Comparison of ENCODE assay signal across 18 cellular contexts in the genomic region with DNA sequence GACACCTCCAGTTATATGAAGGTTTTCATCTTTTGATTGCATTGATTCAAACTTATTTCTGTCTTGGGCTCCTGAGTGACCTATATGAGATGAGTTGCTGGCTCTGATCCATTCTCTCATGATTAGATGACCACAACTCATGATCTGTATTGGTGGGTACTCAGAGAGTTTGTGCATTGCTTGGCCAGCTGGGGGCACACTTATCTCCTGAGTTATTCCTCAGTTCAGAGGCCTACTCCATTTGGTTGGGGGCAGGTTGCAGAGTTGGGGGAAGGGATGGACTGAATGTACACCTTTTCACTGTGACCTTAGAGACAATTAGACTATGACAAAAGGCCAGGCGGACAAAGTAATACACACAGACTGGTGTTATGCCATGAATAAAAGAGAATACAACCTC.
DNase-seq lines count a peak whose midpoint lies in the region; ATAC-seq, FAIRE-seq and TF ChIP-seq lines count a peak whose summit lies in the region.
"Had no signal": no experiment of that assay in that cellular context is flagged by ENCODE, and none has a peak within 500 bp of the region (broad histone marks: within the 10 kb centered on the region; RNA-seq: fewer than 3 reads in every experiment).

No MANE protein-coding gene starts in this region.

- FAIRE-seq in endothelial cell of umbilical vein (lab: Jason Lieb, UNC), result no peak
- no peak for FAIRE-seq in HepG2 (lab: Jason Lieb, UNC)

- TF ChIP-seq POLR2A in endothelial cell of umbilical vein (IDR thresholded peaks at IDR 0.05; ENCODE audit: low read depth, low read length) (no peak), HepG2 (IDR thresholded peaks at IDR 0.05; ENCODE audit: insufficient read depth in 1 of 2, low read depth in 2 of 2, low read length in 2 of 2) (no peak), transverse colon (IDR thresholded peaks at IDR 0.05) (no peak)

- no peaks in the 10 kb centered on the region for H3K4me1 Mint-ChIP-seq in type B pancreatic cell (ENCODE audit: unreplicated experiment)
- H3K4me1 Mint-ChIP-seq: T-helper 17 cell had no signal

- H3K9me3 ChIP-seq in cardiac muscle cell (ENCODE audit: low read depth) (no peaks in the 10 kb centered on the region), right atrium auricular region (no peaks in the 10 kb centered on the region), endothelial cell of umbilical vein (replicated peaks; ENCODE audit: control insufficient read depth, insufficient read depth, low read length) (no peaks in the 10 kb centered on the region), HepG2 (ENCODE audit: low read length) (peaks cover 81% of the 10 kb centered on the region), transverse colon (no peaks in the 10 kb centered on the region)
- H3K9me3 ChIP-seq: thoracic aorta had no signal

- H3K4me3 ChIP-seq in cardiac muscle cell, result no peak overlapping the region
- H3K4me3 ChIP-seq in right atrium auricular region, result no peak overlapping the region
- H3K4me3 ChIP-seq in endothelial cell of umbilical vein (replicated peaks in 1 of 3; ENCODE audit: insufficient read depth in 1 of 3, low read depth in 1 of 3, low read length in 3 of 3), result no peak overlapping the region
- H3K4me3 ChIP-seq in retinal pigment epithelial cell (ENCODE audit: low read length), result no peak overlapping the region
- H3K4me3 ChIP-seq in HepG2 (replicated peaks in 1 of 3; ENCODE audit: insufficient read depth in 1 of 3, low read depth in 2 of 3, low read length in 3 of 3), result no peak overlapping the region
- no peak overlapping the region for H3K4me3 ChIP-seq in transverse colon
- H3K4me3 ChIP-seq: thoracic aorta had no signal

- DNase-seq in cardiac muscle cell (ENCODE audit: low read depth in 1 of 2, low spot score in 1 of 2) (peak in 1 of 2 donors; percentile 38), right atrium auricular region (ENCODE audit: low spot score) (no peak), NCI-H146 treated with DMSO at 0.1 percent for 48 hours (lab: John Stamatoyannopoulos, UW; ENCODE audit: unreplicated experiment) (peak; percentile 53), endothelial cell of umbilical vein (ENCODE audit: low read depth, low spot score) (peak; percentile 20), retinal pigment epithelial cell (ENCODE audit: low read depth) (no peak), HepG2 (ENCODE audit: low spot score) (no peak), type B pancreatic cell (ENCODE audit: extremely low spot score, unreplicated experiment) (no peak), transverse colon (no peak)
- DNase-seq: activated naive CD4-positive, alpha-beta T cell treated with anti-CD3 and anti-CD28 coated beads, Interleukin-2, amount 50 U/mL, for 16 hours; foreskin melanocyte; mammary epithelial cell; NCI-H1930; retina; stimulated activated CD8-positive, alpha-beta memory T cell treated with anti-CD3 and anti-CD28 coated beads, Interleukin-4, amount 100 ng/mL, for 48 hours; T-helper 17 cell had no signal

- no peak for ATAC-seq in HepG2
- ATAC-seq: T-helper 17 cell had no signal

- H3K9me3 Mint-ChIP-seq in type B pancreatic cell, result no peaks in the 10 kb centered on the region
- H3K9me3 Mint-ChIP-seq: brain, nephron had no signal

- H3K27me3 ChIP-seq in cardiac muscle cell, result no peaks in the 10 kb centered on the region
- no peaks in the 10 kb centered on the region for H3K27me3 ChIP-seq in right atrium auricular region
- no peaks in the 10 kb centered on the region for H3K27me3 ChIP-seq in endothelial cell of umbilical vein (ENCODE audit: control insufficient read depth in 2 of 2, insufficient read depth in 2 of 2, low read length in 2 of 2)
- H3K27me3 ChIP-seq in HepG2 (ENCODE audit: control insufficient read depth in 1 of 2, insufficient read depth in 2 of 2, low read length in 2 of 2), result no peaks in the 10 kb centered on the region
- H3K27me3 ChIP-seq in transverse colon, result no peaks in the 10 kb centered on the region

- H3K4me2 ChIP-seq in endothelial cell of umbilical vein (ENCODE audit: insufficient read depth, low read length), result no peak overlapping the region
- no peak overlapping the region for H3K4me2 ChIP-seq in HepG2 (ENCODE audit: low read depth, low read length)

- dilution Hi-C loops in endothelial cell of umbilical vein (cut with MboI; ENCODE audit: extremely low pct_ligation_motif_present, low sequenced_read_pairs), result no loop called here

- POLR2A ChIA-PET in endothelial cell of umbilical vein (lab: Charles Lee) (no interaction called here), HepG2 (lab: Yijun Ruan, JAX) (no interaction called here)

- H3K79me2 ChIP-seq in endothelial cell of umbilical vein (ENCODE audit: control insufficient read depth, insufficient read depth, low read length), result no peaks in the 10 kb centered on the region
- no peaks in the 10 kb centered on the region for H3K79me2 ChIP-seq in HepG2 (ENCODE audit: insufficient read depth, low read length)

- no peak overlapping the region for H3K4me3 Mint-ChIP-seq in type B pancreatic cell
- H3K4me3 Mint-ChIP-seq: brain, nephron, T-helper 17 cell had no signal

- TF ChIP-seq CTCF in cardiac muscle cell (IDR thresholded peaks at IDR 0.05; ENCODE audit: low read depth, low read length), result peak; percentile 8
- TF ChIP-seq CTCF in right atrium auricular region (IDR thresholded peaks at IDR 0.05), result peak in 1 of 2 donors; percentile 17
- TF ChIP-seq CTCF in endothelial cell of umbilical vein (IDR thresholded peaks at IDR 0.05; ENCODE audit: extremely low read depth in 1 of 2, insufficient read depth in 1 of 2, low read depth in 1 of 2, low read length in 2 of 2), result peak in 1 of 2 donors; percentile 31
- peak; percentile 32 for TF ChIP-seq CTCF in retinal pigment epithelial cell (conservative IDR thresholded peaks at IDR 0.05; ENCODE audit: low read depth, low read length)
- no peak for TF ChIP-seq CTCF in HepG2 (CRISPR knock-in tag; IDR thresholded peaks at IDR 0.05)
- no peak for TF ChIP-seq CTCF in type B pancreatic cell (conservative IDR thresholded peaks at IDR 0.05)
- no peak for TF ChIP-seq CTCF in transverse colon (IDR thresholded peaks at IDR 0.05)

- no peaks in the 10 kb centered on the region for H3K9me1 ChIP-seq in endothelial cell of umbilical vein (replicated peaks; ENCODE audit: control insufficient read depth, extremely low read depth, insufficient read depth, low read length)

- H3K36me3 Mint-ChIP-seq in type B pancreatic cell, result no peaks in the 10 kb centered on the region
- H3K36me3 Mint-ChIP-seq: brain had no signal

- H4K20me1 ChIP-seq in endothelial cell of umbilical vein (replicated peaks; ENCODE audit: control insufficient read depth, extremely low read depth, insufficient read depth, low read length) (no peaks in the 10 kb centered on the region), HepG2 (ENCODE audit: insufficient read depth, low read length) (no peaks in the 10 kb centered on the region)

- TF ChIP-seq RAD21 in HepG2 (CRISPR knock-in tag; IDR thresholded peaks at IDR 0.05), result no peak

- peaks cover 21% of the 10 kb centered on the region for H3K4me1 ChIP-seq in cardiac muscle cell (ENCODE audit: low read depth)
- no peaks in the 10 kb centered on the region for H3K4me1 ChIP-seq in right atrium auricular region
- no peaks in the 10 kb centered on the region for H3K4me1 ChIP-seq in endothelial cell of umbilical vein (ENCODE audit: control insufficient read depth, extremely low read depth, insufficient read depth, low read length)
- no peaks in the 10 kb centered on the region for H3K4me1 ChIP-seq in HepG2 (ENCODE audit: insufficient read depth, low read length)
- H3K4me1 ChIP-seq in transverse colon, result peaks cover 0 to 16% (median 2%) of the 10 kb centered on the region in 4 donors

- no TSS peak for BruUV-seq in endothelial cell of umbilical vein (replicated peaks; lab: Mats Ljungman, UMichigan)
- BruUV-seq in HepG2 (replicated peaks; lab: Mats Ljungman, UMichigan), result no TSS peak

- H3K27me3 Mint-ChIP-seq in type B pancreatic cell, result no peaks in the 10 kb centered on the region
- H3K27me3 Mint-ChIP-seq: brain, T-helper 17 cell had no signal

- in situ Hi-C loops in HepG2 (cut with HindIII; ENCODE audit: extremely low pct_ligation_motif_present, low pct_unique_long_range_greater_than_20kb) (no loop called here), transverse colon (cut with MboI; ENCODE audit: low pct_ligation_motif_present in 1 of 4, low pct_unique_long_range_greater_than_20kb in 1 of 4, low sequenced_read_pairs in 3 of 4) (no loop called here)

- TF ChIP-seq EP300 in HepG2 (IDR thresholded peaks at IDR 0.05; ENCODE audit: low read depth in 2 of 2, low read length in 2 of 2), result no peak
- no peak for TF ChIP-seq EP300 in HepG2 (CRISPR knock-in tag; IDR thresholded peaks at IDR 0.05; ENCODE audit: borderline replicate concordance)
- TF ChIP-seq EP300 in transverse colon (IDR thresholded peaks at IDR 0.05; ENCODE audit: low read depth), result no peak

- no peak overlapping the region for H3K27ac Mint-ChIP-seq in type B pancreatic cell
- H3K27ac Mint-ChIP-seq: brain, nephron, T-helper 17 cell had no signal

- WGBS in HepG2 (ENCODE audit: low lambda C conversion rate), result 5% methylated on average over 1 of the region's 1 CpG
- whole genome bisulfite sequencing in transverse colon (ENCODE audit: low coverage in 1 of 2), 2 donors, result 100% methylated on average over 1 of the region's 1 CpG

- CTCF ChIA-PET in endothelial cell of umbilical vein (lab: Charles Lee), result interaction anchor here (0.9 to 3.0 kb wide), 10 partner anchors 10 to 437 kb away, joined by 3 to 13 read pairs (median 6); a partner anchor contains a TSS
- CTCF ChIA-PET in HepG2 (lab: Yijun Ruan, JAX; ENCODE audit: low intra/inter-chr PET ratio, low total read pairs), result no interaction called here

- H3K9ac ChIP-seq in endothelial cell of umbilical vein (replicated peaks; ENCODE audit: extremely low read depth, insufficient read depth, low read length) (no peak overlapping the region), HepG2 (ENCODE audit: insufficient read depth, low read depth, low read length) (no peak overlapping the region)

- no peak overlapping the region for H2AFZ ChIP-seq in endothelial cell of umbilical vein (ENCODE audit: low read depth, low read length)
- no peak overlapping the region for H2AFZ ChIP-seq in HepG2 (ENCODE audit: low read length)

- H3K36me3 ChIP-seq in cardiac muscle cell (no peaks in the 10 kb centered on the region), right atrium auricular region (no peaks in the 10 kb centered on the region), endothelial cell of umbilical vein (ENCODE audit: control insufficient read depth in 2 of 2, extremely low read depth in 1 of 2, insufficient read depth in 2 of 2, low read length in 2 of 2) (no peaks in the 10 kb centered on the region), HepG2 (replicated peaks in 1 of 2; ENCODE audit: control insufficient read depth in 1 of 2, insufficient read depth in 2 of 2, low read length in 2 of 2) (no peaks in the 10 kb centered on the region), transverse colon (no peaks in the 10 kb centered on the region)
- H3K36me3 ChIP-seq: thoracic aorta had no signal

- intact Hi-C loops in endothelial cell of umbilical vein (cut with micrococcal nuclease) (no loop called here), HepG2 (cut with micrococcal nuclease; ENCODE audit: unreplicated experiment) (no loop called here), transverse colon (cut with DNase I; ENCODE audit: low total_unique reads) (no loop called here)

- H3K27ac ChIP-seq in cardiac muscle cell, result no peak overlapping the region
- no peak overlapping the region for H3K27ac ChIP-seq in right atrium auricular region
- H3K27ac ChIP-seq in endothelial cell of umbilical vein (ENCODE audit: insufficient read depth, low read depth, low read length), result no peak overlapping the region
- no peak overlapping the region for H3K27ac ChIP-seq in HepG2 (ENCODE audit: extremely low read length, insufficient read depth, low read length)
- no peak overlapping the region for H3K27ac ChIP-seq in transverse colon
- H3K27ac ChIP-seq: thoracic aorta had no signal

Comparison
In these comparisons a context has a peak if more than half of its experiments do, and no peak if none do; other contexts are left out.
1. DNase-seq: peak in NCI-H146 treated with DMSO at 0.1 percent for 48 hours (single experiment) and endothelial cell of umbilical vein (single experiment); none in right atrium auricular region (single experiment), retinal pigment epithelial cell (single experiment), HepG2 (single experiment), type B pancreatic cell (single experiment) and transverse colon (single experiment).
2. CTCF ChIP-seq: peak in cardiac muscle cell (single experiment) and retinal pigment epithelial cell (single experiment); none in HepG2 (single experiment), type B pancreatic cell (single experiment) and transverse colon (0 of 5).